18 cellular contexts compared by ENCODE assay signal in the genomic region with DNA sequence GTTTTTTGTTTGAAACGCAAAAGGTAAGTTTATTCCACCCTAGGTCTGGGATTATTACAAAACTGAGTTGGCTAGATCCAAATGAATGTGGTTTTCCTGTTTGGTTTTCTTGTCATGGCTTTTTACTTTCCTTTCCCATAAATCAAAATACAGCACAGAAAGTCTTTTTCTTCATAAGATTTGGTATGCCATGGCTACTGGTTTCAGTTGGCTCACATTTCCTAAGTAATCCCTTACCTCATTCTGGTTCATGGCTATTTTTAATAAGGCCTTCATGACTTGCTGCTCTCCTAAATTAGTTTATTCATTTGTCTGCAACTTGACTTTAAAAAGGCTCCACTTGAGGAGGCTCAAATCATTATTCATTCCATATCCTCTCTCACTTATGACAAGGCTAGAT. TPM values are rescaled to one million over a fixed set of nuclear protein-coding genes. Genes with fewer than 3 reads are reported as not detected.
DNase-seq lines count a peak whose midpoint lies in the region; ATAC-seq and TF ChIP-seq lines count a peak whose summit lies in the region.
"Had no signal": no experiment of that assay in that cellular context is flagged by ENCODE, and none has a peak within 500 bp of the region (broad histone marks: within the 10 kb centered on the region; RNA-seq: fewer than 3 reads in every experiment).

No MANE protein-coding gene starts in this region.

- 0% methylated on average over 1 of the region's 1 CpG for whole genome bisulfite sequencing in mammary epithelial cell (ENCODE audit: low coverage, missing lambda C conversion rate)

- peaks cover 2% of the 10 kb centered on the region for H3K27me3 Mint-ChIP-seq in GM23338 (ENCODE audit: insufficient read depth, low read depth, poor library complexity)

- H3K4me3 Mint-ChIP-seq in GM23338 = no peak overlapping the region
- H3K4me3 Mint-ChIP-seq: CD8-positive, alpha-beta memory T cell; IgD-negative memory B cell had no signal

- H3K36me3 ChIP-seq in GM23338 (ENCODE audit: insufficient read depth) (no peaks in the 10 kb centered on the region), mammary epithelial cell (ENCODE audit: insufficient read depth, low read length) (no peaks in the 10 kb centered on the region)
- H3K36me3 ChIP-seq: BLaER1 treated with 17β-estradiol and CSF1 and Interleukin-3, amounts not matched to agents 10 nM and 100 nM; HAP-1 had no signal

- dilution Hi-C loops in mammary epithelial cell (cut with HindIII; ENCODE audit: low sequenced_read_pairs) = no loop called here

- H3K4me2 ChIP-seq in GM23338 (no peak overlapping the region), mammary epithelial cell (ENCODE audit: insufficient read depth, low read depth, low read length) (no peak overlapping the region)

- no peaks in the 10 kb centered on the region for H3K9me3 ChIP-seq in mammary epithelial cell (replicated peaks; ENCODE audit: insufficient read depth, low read length)
- H3K9me3 ChIP-seq: BLaER1 treated with 17β-estradiol and CSF1 and Interleukin-3, amounts not matched to agents 10 nM and 100 nM; HAP-1 had no signal

- no TSS peak for BruUV-seq in mammary epithelial cell (replicated peaks; lab: Mats Ljungman, UMichigan)

- 0 out of 2 replicates have a peak overlapping the region, but pooled peaks have one; percentile 0 for H3K27ac Mint-ChIP-seq in GM23338
- H3K27ac Mint-ChIP-seq: CD8-positive, alpha-beta memory T cell; IgD-negative memory B cell had no signal

- H3K9ac ChIP-seq in mammary epithelial cell (ENCODE audit: insufficient read depth, low read length) = no peak overlapping the region
- H3K9ac ChIP-seq: BLaER1 treated with 17β-estradiol and CSF1 and Interleukin-3, amounts not matched to agents 10 nM and 100 nM had no signal

- peaks cover 26% of the 10 kb centered on the region for H3K4me1 ChIP-seq in GM23338 (ENCODE audit: insufficient read depth)
- H3K4me1 ChIP-seq in mammary epithelial cell (ENCODE audit: insufficient read depth, low read length) = no peaks in the 10 kb centered on the region

- DNase-seq in GM23338 (ENCODE audit: low spot score) (no peak), RPMI7951 (ENCODE audit: low read depth) (peak; percentile 31), mammary epithelial cell (peak; percentile 19), renal cortical epithelial cell (ENCODE audit: low read depth) (peak; percentile 6), GM13977 (ENCODE audit: low spot score) (no peak)
- DNase-seq: CD8-positive, alpha-beta memory T cell; DMS53; Karpas-422; NCI-H1105 treated with DMSO at 0.1 percent for 48 hours; NCI-H1694; NCI-H2081 treated with DMSO at 0.1 percent for 48 hours; SIG-M5 had no signal

- TF ChIP-seq CTCF in GM23338 (conservative IDR thresholded peaks at IDR 0.05; ENCODE audit: low read depth in 2 of 2) (no peak), mammary epithelial cell (conservative IDR thresholded peaks at IDR 0.05 in 1 of 2, IDR thresholded peaks at IDR 0.05 in 1 of 2; ENCODE audit: extremely low read depth in 1 of 2, insufficient read depth in 1 of 2, low read depth in 1 of 2, low read length in 2 of 2) (no peak), GM13977 (IDR thresholded peaks at IDR 0.05; ENCODE audit: extremely low read depth, insufficient read depth, missing control alignments) (no peak)

- H3K4me3 ChIP-seq in GM23338 (no peak overlapping the region), mammary epithelial cell (replicated peaks in 1 of 3; ENCODE audit: insufficient read depth in 1 of 3, low read depth in 2 of 3, low read length in 3 of 3) (no peak overlapping the region)
- H3K4me3 ChIP-seq: BLaER1 treated with 17β-estradiol and CSF1 and Interleukin-3, amounts not matched to agents 10 nM and 100 nM; HAP-1 had no signal

- in situ Hi-C loops in mammary epithelial cell (cut with MboI; ENCODE audit: low sequenced_read_pairs in 2 of 2) (no loop called here), GM13977 (cut with MboI; ENCODE audit: low pct_unique_long_range_greater_than_20kb, low sequenced_read_pairs, unreplicated experiment) (no loop called here)

- H3K27me3 ChIP-seq in GM23338 (ENCODE audit: insufficient read depth) (no peaks in the 10 kb centered on the region), mammary epithelial cell (ENCODE audit: insufficient read depth, low read length) (peaks cover 6% of the 10 kb centered on the region)

- H3K9me3 Mint-ChIP-seq in GM23338 = no peaks in the 10 kb centered on the region
- H3K9me3 Mint-ChIP-seq: CD8-positive, alpha-beta memory T cell; IgD-negative memory B cell had no signal

- intact Hi-C loops in mammary epithelial cell (cut with micrococcal nuclease) = no loop called here

- H3K79me2 ChIP-seq in GM23338 (replicated peaks; ENCODE audit: insufficient read depth) (no peaks in the 10 kb centered on the region), mammary epithelial cell (ENCODE audit: insufficient read depth, low read length) (no peaks in the 10 kb centered on the region)

- peaks cover 36% of the 10 kb centered on the region for H3K4me1 Mint-ChIP-seq in GM23338
- H3K4me1 Mint-ChIP-seq: CD8-positive, alpha-beta memory T cell; IgD-negative memory B cell had no signal

- H4K20me1 ChIP-seq in GM23338 (replicated peaks; ENCODE audit: insufficient read depth) = no peaks in the 10 kb centered on the region
- no peaks in the 10 kb centered on the region for H4K20me1 ChIP-seq in mammary epithelial cell (ENCODE audit: insufficient read depth, low read length)
- H4K20me1 ChIP-seq: BLaER1 treated with 17β-estradiol and CSF1 and Interleukin-3, amounts not matched to agents 10 nM and 100 nM had no signal

- H3K9me2 ChIP-seq in GM23338 (ENCODE audit: insufficient read depth) = no peaks in the 10 kb centered on the region

- H3K27ac ChIP-seq in GM23338 (ENCODE audit: low read depth) (no peak overlapping the region), mammary epithelial cell (ENCODE audit: insufficient read depth, low read depth, low read length) (no peak overlapping the region)
- H3K27ac ChIP-seq: BLaER1 treated with 17β-estradiol and CSF1 and Interleukin-3, amounts not matched to agents 10 nM and 100 nM had no signal

- no peaks in the 10 kb centered on the region for H3K36me3 Mint-ChIP-seq in GM23338 (ENCODE audit: low read depth)
- H3K36me3 Mint-ChIP-seq: CD8-positive, alpha-beta memory T cell; IgD-negative memory B cell had no signal

- H3F3A ChIP-seq in GM23338 (replicated peaks; ENCODE audit: low read depth) = no peaks in the 10 kb centered on the region

- CTCF ChIA-PET in mammary epithelial cell (lab: Charles Lee; ENCODE audit: low non-redundant PET) = no interaction called here

- H2AFZ ChIP-seq in GM23338 (no peak overlapping the region), mammary epithelial cell (ENCODE audit: low read depth, low read length) (no peak overlapping the region)

- no peak for ATAC-seq in GM23338
- no peak for ATAC-seq in GM18867 (IDR thresholded peaks at IDR 0.05; ENCODE audit: unreplicated experiment)
- ATAC-seq in HG02981 (IDR thresholded peaks at IDR 0.05; ENCODE audit: unreplicated experiment) = no peak

RNA-seq across cellular contexts. Expression of gene PAK3, which starts 12.9 kb away (rescaled TPM):
- total RNA-seq in GM23338 (2014; rRNA removed; shearing (Covaris generic)) = 3.6 and 5.0 TPM in 2 replicates
- polyA plus RNA-seq in GM23338 (2016; fragmentation: Nextera tagmentation; extraction: Ambion mirVana) = 4.4 and 5.4 TPM in 2 replicates
- total RNA-seq in RPMI7951 (2014; rRNA removed; shearing (Covaris generic)) = 0.88 and 1.1 TPM in 2 replicates
- total RNA-seq in mammary epithelial cell = 1 to 10 TPM; 5.9 to 7.5 TPM
- polyA plus RNA-seq in mammary epithelial cell = 1.5 TPM
- 10.2 TPM for polyA minus RNA-seq in mammary epithelial cell
- 7.5 and 9.2 TPM in 2 replicates for total RNA-seq in renal cortical epithelial cell
- total RNA-seq: OCI-LY7 had no signal

Comparison
In these comparisons a context has a peak if more than half of its experiments do, and no peak if none do; other contexts are left out.
1. DNase-seq: peak in RPMI7951 (single experiment), mammary epithelial cell (single experiment) and renal cortical epithelial cell (single experiment); none in GM23338 (single experiment) and GM13977 (single experiment).